In the genomic region with DNA sequence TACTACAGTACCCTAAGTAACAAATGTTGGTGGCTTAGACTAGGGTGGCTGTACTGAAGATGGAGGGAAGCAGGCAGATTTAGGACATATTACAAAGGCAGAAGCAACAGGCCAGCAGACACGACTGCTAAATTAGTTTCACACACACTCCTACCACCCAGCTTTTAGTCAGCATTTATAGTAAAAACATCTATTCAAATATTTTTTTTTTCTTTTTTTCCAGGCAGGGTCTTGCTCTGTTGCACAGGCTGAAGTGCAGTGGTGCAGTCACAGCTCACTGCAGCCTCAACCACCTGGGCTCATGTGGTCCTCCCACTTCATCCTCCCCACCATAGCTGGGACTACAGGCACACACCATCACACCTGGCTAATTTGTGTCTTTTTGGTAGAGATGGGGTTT, we compare ENCODE assay signal across 9 cellular contexts.
DNase-seq lines count a peak whose midpoint lies in the region; ATAC-seq and TF ChIP-seq lines count a peak whose summit lies in the region.
"Had no signal": no experiment of that assay in that cellular context is flagged by ENCODE, and none has a peak within 500 bp of the region (broad histone marks: within the 10 kb centered on the region; RNA-seq: fewer than 3 reads in every experiment).

No MANE protein-coding gene starts in this region.

- no peak for TF ChIP-seq CTCF in stomach (IDR thresholded peaks at IDR 0.05)

- no peak for TF ChIP-seq POLR2A in stomach (IDR thresholded peaks at IDR 0.05)

- H3K27me3 ChIP-seq in stomach, result no peaks in the 10 kb centered on the region

- H3K4me1 Mint-ChIP-seq in activated naive CD8-positive, alpha-beta T cell (ENCODE audit: low read depth), result peaks cover 58% of the 10 kb centered on the region
- peaks cover 44% of the 10 kb centered on the region for H3K4me1 Mint-ChIP-seq in activated naive CD8-positive, alpha-beta T cell treated with anti-CD3 and anti-CD28 coated beads for 36 hours
- H3K4me1 Mint-ChIP-seq in IgD-negative memory B cell, result peaks cover 33 to 45% (median 36%) of the 10 kb centered on the region in 3 donors

- peaks cover 22% of the 10 kb centered on the region for H3K36me3 Mint-ChIP-seq in activated naive CD8-positive, alpha-beta T cell
- peaks cover 45% of the 10 kb centered on the region for H3K36me3 Mint-ChIP-seq in activated naive CD8-positive, alpha-beta T cell treated with anti-CD3 and anti-CD28 coated beads for 36 hours
- peaks cover 8% of the 10 kb centered on the region for H3K36me3 Mint-ChIP-seq in IgD-negative memory B cell

- no peak overlapping the region for H3K4me3 Mint-ChIP-seq in activated naive CD8-positive, alpha-beta T cell
- no peak overlapping the region for H3K4me3 Mint-ChIP-seq in activated naive CD8-positive, alpha-beta T cell treated with anti-CD3 and anti-CD28 coated beads for 36 hours
- peak overlapping the region in 2 of 4 donors; percentile 58 to 67 for H3K4me3 Mint-ChIP-seq in IgD-negative memory B cell
- H3K4me3 Mint-ChIP-seq: dendritic cell treated with granulocyte-macrophage colony-stimulating factor and Interleukin-4, amounts not matched to agents 40 ng/mL and 50 ng/mL, for 4 days had no signal

- intact Hi-C loops in stomach (cut with DNase I; ENCODE audit: low total_unique reads), result no loop called here

- peaks cover 0 to 8% (median 0%) of the 10 kb centered on the region in 4 donors for H3K4me1 ChIP-seq in stomach

- H3K27me3 Mint-ChIP-seq in activated naive CD8-positive, alpha-beta T cell, result no peaks in the 10 kb centered on the region
- H3K27me3 Mint-ChIP-seq in activated naive CD8-positive, alpha-beta T cell treated with anti-CD3 and anti-CD28 coated beads for 36 hours, result no peaks in the 10 kb centered on the region
- H3K27me3 Mint-ChIP-seq in IgD-negative memory B cell, result no peaks in the 10 kb centered on the region
- H3K27me3 Mint-ChIP-seq: dendritic cell treated with granulocyte-macrophage colony-stimulating factor and Interleukin-4, amounts not matched to agents 40 ng/mL and 50 ng/mL, for 4 days had no signal

- ATAC-seq in HG02759 (IDR thresholded peaks at IDR 0.05; ENCODE audit: unreplicated experiment), result peak; percentile 97

- H3K4me3 ChIP-seq in stomach, result no peak overlapping the region

- WGBS in stomach, 5 donors, result 80 to 96% (median 96%) methylated on average over 1 of the region's 1 CpG

- peaks cover 0 to 27% (median 23%) of the 10 kb centered on the region in 4 donors for H3K36me3 ChIP-seq in stomach

- H3K27ac ChIP-seq in stomach, result no peak overlapping the region

- no peaks in the 10 kb centered on the region for H3K9me3 ChIP-seq in stomach

- DNase-seq in activated naive CD8-positive, alpha-beta T cell treated with anti-CD3 and anti-CD28 coated beads for 36 hours, result no peak
- no peak for DNase-seq in NCI-H345 treated with DMSO at 0.1 percent for 48 hours (lab: John Stamatoyannopoulos, UW; ENCODE audit: unreplicated experiment)
- no peak for DNase-seq in activated effector memory CD4-positive, alpha-beta T cell treated with Interleukin-2 at 50 U/mL for 16 hours
- no peak for DNase-seq in Kasumi-1 (lab: John Stamatoyannopoulos, UW)
- no peak for DNase-seq in stomach

- peaks cover 1% of the 10 kb centered on the region for H3K9me3 Mint-ChIP-seq in activated naive CD8-positive, alpha-beta T cell (ENCODE audit: low read depth)
- H3K9me3 Mint-ChIP-seq in activated naive CD8-positive, alpha-beta T cell treated with anti-CD3 and anti-CD28 coated beads for 36 hours, result peaks cover 1% of the 10 kb centered on the region
- no peaks in the 10 kb centered on the region for H3K9me3 Mint-ChIP-seq in IgD-negative memory B cell
- H3K9me3 Mint-ChIP-seq: dendritic cell treated with granulocyte-macrophage colony-stimulating factor and Interleukin-4, amounts not matched to agents 40 ng/mL and 50 ng/mL, for 4 days had no signal

- no peak for TF ChIP-seq EP300 in stomach (IDR thresholded peaks at IDR 0.05)

- peak overlapping the region; percentile 54 for H3K27ac Mint-ChIP-seq in activated naive CD8-positive, alpha-beta T cell
- no peak overlapping the region for H3K27ac Mint-ChIP-seq in activated naive CD8-positive, alpha-beta T cell treated with anti-CD3 and anti-CD28 coated beads for 36 hours
- peak overlapping the region; percentile 56 to 91 (median 82) for H3K27ac Mint-ChIP-seq in IgD-negative memory B cell
- H3K27ac Mint-ChIP-seq: dendritic cell treated with granulocyte-macrophage colony-stimulating factor and Interleukin-4, amounts not matched to agents 40 ng/mL and 50 ng/mL, for 4 days had no signal
